Comparison of ENCODE assay signal across 20 cellular contexts in the genomic region with DNA sequence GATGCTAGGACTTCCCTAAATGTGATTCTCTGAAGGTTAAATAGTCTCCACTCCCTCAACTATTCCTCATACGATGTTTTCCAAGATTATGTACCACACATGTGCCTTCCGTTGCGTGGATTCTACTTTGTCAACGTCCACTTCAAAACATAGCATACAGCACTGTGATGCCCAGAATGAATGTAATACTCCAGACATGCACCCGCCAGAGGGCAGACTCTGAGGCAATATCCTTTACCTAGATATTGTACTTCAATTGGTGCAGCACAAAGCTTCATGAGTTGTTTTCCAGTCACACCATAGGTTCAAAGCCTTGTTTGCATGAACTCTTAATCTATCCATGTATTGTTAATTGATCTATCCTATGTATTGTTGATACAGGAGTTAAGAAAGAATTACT.
"Had no signal": no experiment of that assay in that cellular context is flagged by ENCODE, and none has a peak within 500 bp of the region (broad histone marks: within the 10 kb centered on the region; RNA-seq: fewer than 3 reads in every experiment).

No MANE protein-coding gene starts in this region.

- H3K27me3 ChIP-seq: heart left ventricle, hepatocyte, suprapubic skin, tibial artery, upper lobe of right lung had no signal

- H3K9ac ChIP-seq: parathyroid adenoma had no signal

- H3K4me2 ChIP-seq: hepatocyte had no signal

- H3K27ac ChIP-seq: heart left ventricle, hepatocyte, left ventricle myocardium inferior, parathyroid adenoma, psoas muscle, skin epidermis, suprapubic skin, tibial artery, upper lobe of right lung had no signal

- H3K79me2 ChIP-seq: hepatocyte, parathyroid adenoma had no signal

- H3K4me1 ChIP-seq: parathyroid adenoma, psoas muscle had no signal

- DNase-seq: heart left ventricle; islet precursor cell; left ventricle myocardium inferior; naive thymus-derived CD8-positive, alpha-beta T cell; nucleus accumbens; psoas muscle; stimulated activated CD4-positive, alpha-beta T cell treated with anti-CD3 and anti-CD28 coated beads, Interleukin-12 subunit alpha, Interleukin-12 subunit beta, amount 100 ng/mL, for 4 hours; stimulated activated CD4-positive, alpha-beta T cell treated with anti-CD3 and anti-CD28 coated beads, Interleukin-15, amount 100 ng/mL, for 24 hours; stimulated activated CD4-positive, alpha-beta T cell treated with anti-CD3 and anti-CD28 coated beads, Interleukin-4, amount 100 ng/mL, for 24 hours; stimulated activated naive CD4-positive, alpha-beta T cell; tibial artery; upper lobe of right lung had no signal

- H3K4me3 ChIP-seq: heart left ventricle, hepatocyte, left ventricle myocardium inferior, lung, psoas muscle, skin epidermis, suprapubic skin, thoracic aorta, tibial artery, upper lobe of right lung had no signal

- H3K9me3 ChIP-seq: psoas muscle, upper lobe of right lung had no signal

- H2AFZ ChIP-seq: hepatocyte, parathyroid adenoma had no signal

- H3K36me3 ChIP-seq: heart left ventricle, left ventricle myocardium inferior, suprapubic skin, thoracic aorta, tibial artery, upper lobe of right lung had no signal

- ATAC-seq: heart left ventricle; naive thymus-derived CD8-positive, alpha-beta T cell; psoas muscle; sciatic nerve; stimulated activated effector memory CD8-positive, alpha-beta T cell treated with anti-CD3 and anti-CD28 coated beads, Interleukin-12 subunit alpha, Interleukin-12 subunit beta, amount 100 ng/mL, for 72 hours; upper lobe of right lung had no signal
